In genomic region chr4:168150651-168151050, GRCh38 we compare ENCODE assay signal across 19 cellular contexts. TPM values are rescaled to one million over a fixed set of nuclear protein-coding genes. Genes with fewer than 3 reads are reported as not detected.
DNase-seq lines count a peak whose midpoint lies in the region; ATAC-seq and TF ChIP-seq lines count a peak whose summit lies in the region.
"Had no signal": no experiment of that assay in that cellular context is flagged by ENCODE, and none has a peak within 500 bp of the region (broad histone marks: within the 10 kb centered on the region; RNA-seq: fewer than 3 reads in every experiment).

No MANE protein-coding gene starts in this region.

- 87% methylated on average over 5 of the region's 5 CpGs for WGBS in right cardiac atrium

- H3K4me3 ChIP-seq in astrocyte of the cerebellum (ENCODE audit: low read depth, low read length) (no peak overlapping the region), right cardiac atrium (ENCODE audit: low read length) (no peak overlapping the region), dorsolateral prefrontal cortex (no peak overlapping the region)
- H3K4me3 ChIP-seq: K562, PC-9, SJSA1 had no signal

- H3K27me3 ChIP-seq in right cardiac atrium (ENCODE audit: control insufficient read depth, insufficient read depth) (no peaks in the 10 kb centered on the region), dorsolateral prefrontal cortex (peaks cover 0 to 5% (median 0%) of the 10 kb centered on the region in 45 donors)
- H3K27me3 ChIP-seq: SJSA1 had no signal

- no peak for ATAC-seq in right cardiac atrium
- ATAC-seq: K562 had no signal

- TF ChIP-seq CTCF in astrocyte of the cerebellum (IDR thresholded peaks at IDR 0.05; ENCODE audit: low read depth, low read length, missing control alignments) (no peak), dorsolateral prefrontal cortex (IDR thresholded peaks at IDR 0.05 in 54 of 56, conservative IDR thresholded peaks at IDR 0.05 in 2 of 56; ENCODE audit: low read depth in 1 of 56, partially characterized antibody in 56 of 56) (no peak)

- no peaks in the 10 kb centered on the region for H3K4me1 ChIP-seq in right cardiac atrium (ENCODE audit: control insufficient read depth, insufficient read depth, low read length)

- H3K27ac ChIP-seq in right cardiac atrium (ENCODE audit: low read length) (no peak overlapping the region), dorsolateral prefrontal cortex (no peak overlapping the region)
- H3K27ac ChIP-seq: HL-60, PC-9, SJSA1 had no signal

- H3K9me3 ChIP-seq in right cardiac atrium (ENCODE audit: control insufficient read depth, low read length) = no peaks in the 10 kb centered on the region
- H3K9me3 ChIP-seq: SJSA1 had no signal

- DNase-seq in LHCN-M2 (ENCODE audit: low read depth) = peak; percentile 22
- peak; percentile 38 for DNase-seq in astrocyte of the cerebellum (ENCODE audit: low read depth)
- peak; percentile 56 for DNase-seq in iris pigment epithelial cell (ENCODE audit: low read depth)
- DNase-seq in EL = no peak
- DNase-seq in mucosa of gallbladder (ENCODE audit: low spot score) = no peak
- DNase-seq in right cardiac atrium = no peak
- no peak for DNase-seq in dorsolateral prefrontal cortex
- DNase-seq: ACHN, COR-L47, HCEC 1CT, NCI-H1417 treated with DMSO at 0.1 percent for 48 hours, NCI-H1930, NCI-H2171, NCI-H510A, NCI-H82, PC-9 had no signal

- in situ Hi-C loops in astrocyte of the cerebellum (cut with HindIII; ENCODE audit: low sequenced_read_pairs) = no loop called here

- intact Hi-C loops in right cardiac atrium (cut with DNase I) = loop anchor here in 1 of 4 donors (10.0 kb wide), 1 partner anchor 1126 kb away; no protein-coding TSS in a partner anchor
- intact Hi-C loops in dorsolateral prefrontal cortex (cut with DNase I) = loop anchor here (5.0 kb wide), 1 partner anchor 1983 kb away; no protein-coding TSS in a partner anchor

RNA-seq across cellular contexts. Expression of gene ANXA10, which starts 58.3 kb away (rescaled TPM):
- total RNA-seq in LHCN-M2 (2014; rRNA removed) (0.34 TPM in 1 of 2 replicates, not detected in the other), mucosa of gallbladder (0.17 TPM), right cardiac atrium (not detected), dorsolateral prefrontal cortex (1 to 10 TPM in 1 of 120 experiments, not detected in 119; 2.0 TPM)
- 0.36 TPM for polyA plus RNA-seq in LHCN-M2 (2012)
- polyA plus RNA-seq in right cardiac atrium = not detected
- total RNA-seq: K562 had no signal
- polyA plus RNA-seq: K562 had no signal

Comparison
In these comparisons a context has a peak if more than half of its experiments do, and no peak if none do; other contexts are left out.
1. DNase-seq: peak in LHCN-M2 (single experiment), astrocyte of the cerebellum (single experiment) and iris pigment epithelial cell (single experiment); none in EL (single experiment), mucosa of gallbladder (single experiment), right cardiac atrium (0 of 3) and dorsolateral prefrontal cortex (0 of 10).